7 cellular contexts compared by ENCODE assay signal in the genomic region with DNA sequence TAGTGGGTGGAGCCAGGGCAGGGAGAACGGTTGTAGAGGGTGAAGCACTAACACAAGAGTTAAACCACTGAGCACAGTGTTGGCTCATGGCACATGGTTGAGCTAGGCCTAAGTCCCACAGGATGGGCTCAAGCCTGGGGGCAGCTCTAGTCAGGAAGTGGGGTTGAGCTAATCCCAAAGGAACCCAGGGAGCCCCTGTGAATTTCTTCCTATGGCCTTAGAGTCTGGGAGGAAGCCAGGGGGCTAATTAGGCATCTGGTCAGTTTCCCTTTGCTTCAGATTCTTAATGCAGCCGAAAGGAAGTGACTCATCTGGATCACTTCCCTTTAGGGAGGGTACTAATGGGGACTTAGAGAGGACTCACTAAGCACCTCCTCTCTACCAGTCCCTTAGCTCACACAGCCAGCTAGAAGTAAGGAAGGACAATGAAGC. TPM values are rescaled to one million over a fixed set of nuclear protein-coding genes. Genes with fewer than 3 reads are reported as not detected.
DNase-seq lines count a peak whose midpoint lies in the region; ATAC-seq, FAIRE-seq and TF ChIP-seq lines count a peak whose summit lies in the region.

No MANE protein-coding gene starts in this region.

- no peaks in the 10 kb centered on the region for H3K79me2 ChIP-seq in keratinocyte (ENCODE audit: control insufficient read depth, insufficient read depth, low read length)

- FAIRE-seq in GM12892 (lab: Jason Lieb, UNC) (no peak), keratinocyte (lab: Jason Lieb, UNC) (peak; percentile 94)

- H3K9ac ChIP-seq in adipocyte (ENCODE audit: low read length) (peak overlapping the region; percentile 37), keratinocyte (ENCODE audit: control insufficient read depth, extremely low read depth, insufficient read depth, low read length) (no peak overlapping the region)

- H3K27me3 ChIP-seq in adipocyte (replicated peaks; ENCODE audit: control insufficient read depth, insufficient read depth, low read length) (peaks cover 4% of the 10 kb centered on the region), keratinocyte (ENCODE audit: control insufficient read depth, extremely low read depth, insufficient read depth, low read length) (no peaks in the 10 kb centered on the region), vagina (no peaks in the 10 kb centered on the region)

- H3K9me3 ChIP-seq in adipocyte (ENCODE audit: control insufficient read depth, low read length) (no peaks in the 10 kb centered on the region), keratinocyte (ENCODE audit: control insufficient read depth, low read depth, low read length) (no peaks in the 10 kb centered on the region), vagina (no peaks in the 10 kb centered on the region)

- TF ChIP-seq CTCF in keratinocyte (optimal IDR thresholded peaks at IDR 0.05 in 1 of 3, IDR thresholded peaks at IDR 0.05 in 1 of 3, conservative IDR thresholded peaks at IDR 0.05 in 1 of 3; ENCODE audit: extremely low read depth in 1 of 3, insufficient read depth in 2 of 3, low read length in 3 of 3) (no peak), vagina (IDR thresholded peaks at IDR 0.05) (no peak)

- peak; percentile 81 for ATAC-seq in GM21576 (IDR thresholded peaks at IDR 0.05; ENCODE audit: unreplicated experiment)

- intact Hi-C loops in vagina (cut with DNase I) = loop anchor here (5.0 kb wide), 1 partner anchor 93 kb away; no protein-coding TSS in a partner anchor

- dilution Hi-C loops in keratinocyte (cut with MboI; ENCODE audit: extremely low pct_ligation_motif_present, low sequenced_read_pairs) = loop anchor here (5.0 kb wide), 1 partner anchor 93 kb away; no protein-coding TSS in a partner anchor

- peak overlapping the region; percentile 54 for H3K4me2 ChIP-seq in keratinocyte (ENCODE audit: control insufficient read depth, extremely low read depth, insufficient read depth, low read depth, low read length)

- peaks cover 13% of the 10 kb centered on the region for H3K4me1 ChIP-seq in adipocyte (ENCODE audit: control insufficient read depth, insufficient read depth, low read length)
- H3K4me1 ChIP-seq in keratinocyte (ENCODE audit: control insufficient read depth, extremely low read depth, insufficient read depth, low read length) = peaks cover 19% of the 10 kb centered on the region
- peaks cover 12% of the 10 kb centered on the region for H3K4me1 ChIP-seq in vagina

- no peaks in the 10 kb centered on the region for H4K20me1 ChIP-seq in keratinocyte (ENCODE audit: control insufficient read depth, extremely low read depth, insufficient read depth, low read length)

- 0 out of 2 replicates have a peak, but pooled peaks have one; percentile 22 for TF ChIP-seq POLR2A in GM12892 (IDR thresholded peaks at IDR 0.05; ENCODE audit: low read depth, low read length)
- no peak for TF ChIP-seq POLR2A in vagina (IDR thresholded peaks at IDR 0.05)

- DNase-seq in GM12892 (ENCODE audit: insufficient read length) (peak; percentile 54), HT-29 (ENCODE audit: low spot score) (peak; percentile 62), adipocyte (ENCODE audit: low read depth) (peak; percentile 87), keratinocyte (ENCODE audit: low read depth, low spot score) (no peak), vagina (ENCODE audit: extremely low spot score in 2 of 2) (no peak), activated T-cell treated with anti-CD3 and anti-CD28 coated beads for 4 hours (no peak)

- no peak overlapping the region for H3K27ac ChIP-seq in keratinocyte (ENCODE audit: control insufficient read depth, insufficient read depth, low read length)
- H3K27ac ChIP-seq in vagina = peak overlapping the region; percentile 51

- H3K9me1 ChIP-seq in keratinocyte (ENCODE audit: control insufficient read depth, extremely low read depth, insufficient read depth, low read length) = no peaks in the 10 kb centered on the region

- H3K4me3 ChIP-seq in adipocyte (ENCODE audit: low read length) = no peak overlapping the region
- H3K4me3 ChIP-seq in keratinocyte (ENCODE audit: control insufficient read depth in 2 of 3, extremely low read depth in 1 of 3, insufficient read depth in 2 of 3, low read depth in 1 of 3, low read length in 3 of 3) = no peak overlapping the region
- no peak overlapping the region for H3K4me3 ChIP-seq in vagina

- H3K36me3 ChIP-seq in adipocyte (ENCODE audit: control insufficient read depth, insufficient read depth, low read length, severe bottlenecking) (no peaks in the 10 kb centered on the region), keratinocyte (ENCODE audit: control insufficient read depth in 2 of 2, extremely low read depth in 1 of 2, insufficient read depth in 2 of 2, low read length in 2 of 2) (no peaks in the 10 kb centered on the region), vagina (no peaks in the 10 kb centered on the region)

- H2AFZ ChIP-seq in keratinocyte (ENCODE audit: control insufficient read depth, low read length) = peak overlapping the region; percentile 51

RNA-seq across cellular contexts. Expression of a gene that starts 10.1 kb away (rescaled TPM):
- polyA plus RNA-seq in GM12892 (2012; ENCODE audit: missing spikeins) = 1.00 TPM
- total RNA-seq in HT-29 (2014; rRNA removed; shearing (Covaris generic)) = 0.76 TPM in 1 of 2 replicates, not detected in the other
- 0.82 to 3.0 TPM (median 2.3 TPM) in 3 replicates for polyA plus RNA-seq in keratinocyte
- polyA plus RNA-seq in keratinocyte (2011; ENCODE audit: low read depth) = 2.4 TPM
- polyA plus RNA-seq in keratinocyte (2011; cell fraction: cytosol; rRNA removed) = 1.1 and 2.6 TPM in 2 replicates
- polyA plus RNA-seq in keratinocyte (2011; cell fraction: nucleus; rRNA removed) = 0.83 and 0.87 TPM in 2 replicates
- 3.2 and 4.1 TPM in 2 replicates for polyA plus RNA-seq in keratinocyte (2012; ENCODE audit: low replicate concordance)
- polyA minus RNA-seq in keratinocyte = 0.42 TPM in 1 of 3 replicates, not detected in the others
- polyA minus RNA-seq in keratinocyte (2011; cell fraction: cytosol; rRNA and poly(A)+ RNA removed) = not detected
- polyA minus RNA-seq in keratinocyte (2011; cell fraction: nucleus; rRNA and poly(A)+ RNA removed) = 0.39 TPM in 1 of 2 replicates, not detected in the other
- total RNA-seq in vagina = not detected

RNA-seq across cellular contexts. Expression of a gene that starts 27.4 kb away (rescaled TPM):
- polyA plus RNA-seq in GM12892 (2012; ENCODE audit: missing spikeins) = not detected
- total RNA-seq in HT-29 (2014; rRNA removed; shearing (Covaris generic)) = 0.13 and 0.44 TPM in 2 replicates
- 0.48 to 1.5 TPM (median 0.56 TPM) in 3 replicates for polyA plus RNA-seq in keratinocyte
- polyA plus RNA-seq in keratinocyte (2011; ENCODE audit: low read depth) = 0.19 TPM
- 0.72 and 1.5 TPM in 2 replicates for polyA plus RNA-seq in keratinocyte (2011; cell fraction: cytosol; rRNA removed)
- polyA plus RNA-seq in keratinocyte (2011; cell fraction: nucleus; rRNA removed) = 0.14 and 0.53 TPM in 2 replicates
- 0.44 and 0.52 TPM in 2 replicates for polyA plus RNA-seq in keratinocyte (2012; ENCODE audit: low replicate concordance)
- polyA minus RNA-seq in keratinocyte = 0.99 to 2.5 TPM (median 1.0 TPM) in 3 replicates
- not detected for polyA minus RNA-seq in keratinocyte (2011; cell fraction: cytosol; rRNA and poly(A)+ RNA removed)
- not detected in 2 replicates for polyA minus RNA-seq in keratinocyte (2011; cell fraction: nucleus; rRNA and poly(A)+ RNA removed)
- total RNA-seq in vagina = not detected

RNA-seq across cellular contexts. Expression of a gene that starts 35.5 kb away (rescaled TPM):
- 500 TPM for polyA plus RNA-seq in GM12892 (2012; ENCODE audit: missing spikeins)
- total RNA-seq in HT-29 (2014; rRNA removed; shearing (Covaris generic)) = 778 and 828 TPM in 2 replicates
- polyA plus RNA-seq in keratinocyte = 678 to 787 TPM (median 709 TPM) in 3 replicates
- 1,035 TPM for polyA plus RNA-seq in keratinocyte (2011; ENCODE audit: low read depth)
- polyA plus RNA-seq in keratinocyte (2011; cell fraction: cytosol; rRNA removed) = 759 and 902 TPM in 2 replicates
- 491 and 579 TPM in 2 replicates for polyA plus RNA-seq in keratinocyte (2011; cell fraction: nucleus; rRNA removed)
- polyA plus RNA-seq in keratinocyte (2012; ENCODE audit: low replicate concordance) = 585 and 747 TPM in 2 replicates
- 343 to 569 TPM (median 417 TPM) in 3 replicates for polyA minus RNA-seq in keratinocyte
- 337 TPM for polyA minus RNA-seq in keratinocyte (2011; cell fraction: cytosol; rRNA and poly(A)+ RNA removed)
- polyA minus RNA-seq in keratinocyte (2011; cell fraction: nucleus; rRNA and poly(A)+ RNA removed) = 126 and 127 TPM in 2 replicates
- 290 TPM for total RNA-seq in vagina

RNA-seq across cellular contexts. Expression of a gene that starts 55.6 kb away (rescaled TPM):
- not detected for polyA plus RNA-seq in GM12892 (2012; ENCODE audit: missing spikeins)
- 5.9 and 6.5 TPM in 2 replicates for total RNA-seq in HT-29 (2014; rRNA removed; shearing (Covaris generic))
- polyA plus RNA-seq in keratinocyte = 4.2 to 6.0 TPM (median 5.8 TPM) in 3 replicates
- 5.5 TPM for polyA plus RNA-seq in keratinocyte (2011; ENCODE audit: low read depth)
- 1.5 and 2.8 TPM in 2 replicates for polyA plus RNA-seq in keratinocyte (2011; cell fraction: cytosol; rRNA removed)
- 16.7 and 20.7 TPM in 2 replicates for polyA plus RNA-seq in keratinocyte (2011; cell fraction: nucleus; rRNA removed)
- polyA plus RNA-seq in keratinocyte (2012; ENCODE audit: low replicate concordance) = 6.9 and 11.6 TPM in 2 replicates
- 5.0 to 11.5 TPM (median 5.9 TPM) in 3 replicates for polyA minus RNA-seq in keratinocyte
- polyA minus RNA-seq in keratinocyte (2011; cell fraction: cytosol; rRNA and poly(A)+ RNA removed) = 5.8 TPM
- 13.3 and 13.9 TPM in 2 replicates for polyA minus RNA-seq in keratinocyte (2011; cell fraction: nucleus; rRNA and poly(A)+ RNA removed)
- total RNA-seq in vagina = 5.6 TPM

Comparison
In these comparisons a context has a peak if more than half of its experiments do, and no peak if none do; other contexts are left out.
1. DNase-seq: peak in GM12892 (single experiment), HT-29 (single experiment) and adipocyte (single experiment); none in keratinocyte (single experiment), vagina (0 of 2) and activated T-cell treated with anti-CD3 and anti-CD28 coated beads for 4 hours (single experiment).